In the genomic region with DNA sequence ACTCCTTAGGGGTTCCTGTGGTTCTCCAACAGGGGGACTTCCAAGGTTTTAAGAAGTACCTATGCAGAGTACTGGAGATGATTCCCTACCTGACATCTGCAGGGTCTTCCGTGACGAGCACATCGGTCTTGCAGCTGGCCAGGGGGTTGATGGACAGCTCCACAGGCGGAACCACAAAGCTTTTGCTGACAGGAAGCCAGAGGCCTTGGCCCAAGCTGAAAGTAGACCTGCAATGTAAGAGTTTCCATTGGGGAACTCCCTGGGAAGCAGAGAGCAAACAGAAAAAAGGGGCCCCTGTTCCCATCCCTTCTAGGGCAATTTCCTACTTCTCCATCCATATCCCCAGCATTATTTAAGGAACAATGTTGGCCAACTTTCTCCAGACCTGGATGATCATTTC, we compare ENCODE assay signal across 33 cellular contexts.
"Had no signal": no experiment of that assay in that cellular context is flagged by ENCODE, and none has a peak within 500 bp of the region (broad histone marks: within the 10 kb centered on the region; RNA-seq: fewer than 3 reads in every experiment).

No MANE protein-coding gene starts in this region.

- DNase-seq: activated B cell treated with CpG ODN at 0.5 μM for 24 hours; activated CD4-positive, alpha-beta memory T cell treated with anti-CD3 and anti-CD28 coated beads for 36 hours; activated CD4-positive, alpha-beta T cell treated with anti-CD3 and anti-CD28 coated beads for 4 hours; activated CD4-positive, alpha-beta T cell treated with anti-CD3 and anti-CD28 coated beads, Interleukin-2, amount 10 ng/mL, durations not matched to agents 24 days and 14 days; activated CD4-positive, alpha-beta T cell treated with anti-CD3 and anti-CD28 coated beads, Interleukin-2, amount 50 U/mL, for 1 hour; activated CD4-positive, alpha-beta T cell treated with anti-CD3 and anti-CD28 coated beads, Interleukin-2, amount 50 U/mL, for 4 hours; activated CD4-positive, CD25-positive, alpha-beta regulatory T cell treated with anti-CD3 and anti-CD28 coated beads, Interleukin-2, amount 50 U/mL, for 72 hours; activated CD8-positive, alpha-beta memory T cell treated with anti-CD3 and anti-CD28 coated beads, Interleukin-2, amount 50 U/mL, for 4 hours; activated CD8-positive, alpha-beta T cell treated with anti-CD3 and anti-CD28 coated beads for 36 hours; activated effector memory CD4-positive, alpha-beta T cell treated with anti-CD3 and anti-CD28 coated beads, Interleukin-2, amount 50 U/mL, for 16 hours; activated gamma-delta T cell treated with Interleukin-2 at 50 U/mL for 16 hours; activated naive CD4-positive, alpha-beta T cell; activated naive CD4-positive, alpha-beta T cell treated with anti-CD3 and anti-CD28 coated beads for 36 hours; activated naive CD4-positive, alpha-beta T cell treated with anti-CD3 and anti-CD28 coated beads, Interleukin-2, amount 50 U/mL, for 16 hours; activated naive CD8-positive, alpha-beta T cell treated with anti-CD3 and anti-CD28 coated beads for 36 hours; activated T-cell treated with anti-CD3 and anti-CD28 coated beads for 4 hours; activated T-cell treated with anti-CD3 and anti-CD28 coated beads, Interleukin-2, amount 50 U/mL, for 1 hour; activated T-cell treated with anti-CD3 and anti-CD28 coated beads, Interleukin-2, amount 50 U/mL, for 4 hours; activated T-cell treated with anti-CD3 and anti-CD28 coated beads, Interleukin-2, amount 50 U/mL, for 72 hours; adrenal gland; amniotic stem cell; aorta; body of pancreas; brain microvascular endothelial cell; central memory CD4-positive, alpha-beta T cell; T-helper 1 cell; T-helper 2 cell; T-helper 9 cell had no signal

- H3K27ac Mint-ChIP-seq: activated B cell treated with CpG ODN at 0.5 μM for 24 hours; activated CD4-positive, alpha-beta memory T cell treated with anti-CD3 and anti-CD28 coated beads for 36 hours; activated CD4-positive, alpha-beta T cell treated with anti-CD3 and anti-CD28 coated beads, Interleukin-2, amount 10 ng/mL, durations not matched to agents 24 days and 14 days; activated CD8-positive, alpha-beta T cell treated with anti-CD3 and anti-CD28 coated beads for 36 hours; activated naive CD4-positive, alpha-beta T cell treated with anti-CD3 and anti-CD28 coated beads for 36 hours; activated naive CD4-positive, alpha-beta T cell treated with anti-CD3 and anti-CD28 coated beads, Interleukin-2, amount 50 U/mL, for 72 hours; activated naive CD8-positive, alpha-beta T cell treated with anti-CD3 and anti-CD28 coated beads for 36 hours; activated T-cell treated with anti-CD3 and anti-CD28 coated beads, Interleukin-2, amount 50 U/mL, for 72 hours; activated T-helper 1 cell treated with anti-CD3 and anti-CD28 coated beads, Interleukin-12 subunit alpha, Interleukin-12 subunit beta, Interleukin-2, Interleukin-4 antibody, amounts not matched to agents 30 ng/mL and 10 ng/mL and 1 ng/mL, durations not matched to agents 14 hours and 24 hours and 36 hours; activated T-helper 17 cell treated with anti-CD3 and anti-CD28 coated beads, Interleukin-2, amount 50 U/mL, for 72 hours; T-helper 1 cell treated with Interleukin-12 subunit alpha and Interleukin-12 subunit beta and Interleukin-4 antibody, amounts not matched to agents 30 μg/mL and 1 μg/mL, for 36 hours; T-helper 2 cell treated with Interferon-gamma antibody and Interleukin-4, amounts not matched to agents 5 μg/mL and 100 μg/mL, for 36 hours had no signal

- ATAC-seq: activated CD8-positive, alpha-beta T cell treated with anti-CD3 and anti-CD28 coated beads for 36 hours; activated naive CD4-positive, alpha-beta T cell treated with anti-CD3 and anti-CD28 coated beads, Interleukin-2, amount 50 U/mL, for 72 hours; activated T-cell treated with anti-CD3 and anti-CD28 coated beads, Interleukin-2, amount 50 U/mL, for 4 hours; activated T-cell treated with anti-CD3 and anti-CD28 coated beads, Interleukin-2, amount 50 U/mL, for 72 hours; activated T-helper 17 cell treated with anti-CD3 and anti-CD28 coated beads, Interleukin-2, amount 50 U/mL, for 72 hours; body of pancreas had no signal

- H3K27me3 Mint-ChIP-seq: activated B cell treated with CpG ODN at 0.5 μM for 24 hours; activated CD4-positive, alpha-beta memory T cell treated with anti-CD3 and anti-CD28 coated beads for 36 hours; activated CD4-positive, alpha-beta T cell treated with anti-CD3 and anti-CD28 coated beads, Interleukin-2, amount 10 ng/mL, durations not matched to agents 24 days and 14 days; activated T-helper 17 cell treated with anti-CD3 and anti-CD28 coated beads, Interleukin-2, amount 50 U/mL, for 72 hours had no signal

- H3K36me3 Mint-ChIP-seq: activated CD4-positive, alpha-beta memory T cell treated with anti-CD3 and anti-CD28 coated beads for 36 hours; activated naive CD4-positive, alpha-beta T cell treated with anti-CD3 and anti-CD28 coated beads, Interleukin-2, amount 50 U/mL, for 72 hours; activated naive CD8-positive, alpha-beta T cell treated with anti-CD3 and anti-CD28 coated beads for 36 hours had no signal

- H3K4me1 Mint-ChIP-seq: activated B cell treated with CpG ODN at 0.5 μM for 24 hours; activated CD4-positive, alpha-beta T cell treated with anti-CD3 and anti-CD28 coated beads, Interleukin-2, amount 10 ng/mL, durations not matched to agents 24 days and 14 days; activated naive CD8-positive, alpha-beta T cell treated with anti-CD3 and anti-CD28 coated beads for 36 hours; activated T-helper 17 cell treated with anti-CD3 and anti-CD28 coated beads, Interleukin-2, amount 50 U/mL, for 72 hours had no signal

- H3K9me3 Mint-ChIP-seq: activated B cell treated with CpG ODN at 0.5 μM for 24 hours; activated CD4-positive, alpha-beta T cell treated with anti-CD3 and anti-CD28 coated beads, Interleukin-2, amount 10 ng/mL, durations not matched to agents 24 days and 14 days; activated CD8-positive, alpha-beta T cell treated with anti-CD3 and anti-CD28 coated beads for 36 hours; activated naive CD4-positive, alpha-beta T cell treated with anti-CD3 and anti-CD28 coated beads for 36 hours; activated naive CD8-positive, alpha-beta T cell treated with anti-CD3 and anti-CD28 coated beads for 36 hours; activated T-cell treated with anti-CD3 and anti-CD28 coated beads, Interleukin-2, amount 50 U/mL, for 4 hours; activated T-helper 1 cell treated with anti-CD3 and anti-CD28 coated beads, Interleukin-12 subunit alpha, Interleukin-12 subunit beta, Interleukin-2, Interleukin-4 antibody, amounts not matched to agents 30 ng/mL and 10 ng/mL and 1 ng/mL, durations not matched to agents 14 hours and 24 hours and 36 hours; T-helper 1 cell treated with Interleukin-12 subunit alpha and Interleukin-12 subunit beta and Interleukin-4 antibody, amounts not matched to agents 30 μg/mL and 1 μg/mL, for 36 hours; T-helper 2 cell treated with Interferon-gamma antibody and Interleukin-4, amounts not matched to agents 5 μg/mL and 100 μg/mL, for 36 hours had no signal

- H3K4me3 Mint-ChIP-seq: activated B cell treated with CpG ODN at 0.5 μM for 24 hours; activated CD4-positive, alpha-beta memory T cell treated with anti-CD3 and anti-CD28 coated beads for 36 hours; activated CD4-positive, alpha-beta T cell treated with anti-CD3 and anti-CD28 coated beads, Interleukin-2, amount 10 ng/mL, durations not matched to agents 24 days and 14 days; activated CD8-positive, alpha-beta T cell treated with anti-CD3 and anti-CD28 coated beads for 36 hours; activated naive CD4-positive, alpha-beta T cell treated with anti-CD3 and anti-CD28 coated beads for 36 hours; activated naive CD8-positive, alpha-beta T cell treated with anti-CD3 and anti-CD28 coated beads for 36 hours; activated T-cell treated with anti-CD3 and anti-CD28 coated beads, Interleukin-2, amount 50 U/mL, for 4 hours; activated T-cell treated with anti-CD3 and anti-CD28 coated beads, Interleukin-2, amount 50 U/mL, for 72 hours; activated T-helper 1 cell treated with anti-CD3 and anti-CD28 coated beads, Interleukin-12 subunit alpha, Interleukin-12 subunit beta, Interleukin-2, Interleukin-4 antibody, amounts not matched to agents 30 ng/mL and 10 ng/mL and 1 ng/mL, durations not matched to agents 14 hours and 24 hours and 36 hours; activated T-helper 17 cell treated with anti-CD3 and anti-CD28 coated beads, Interleukin-2, amount 50 U/mL, for 72 hours; T-helper 1 cell treated with Interleukin-12 subunit alpha and Interleukin-12 subunit beta and Interleukin-4 antibody, amounts not matched to agents 30 μg/mL and 1 μg/mL, for 36 hours; T-helper 2 cell treated with Interferon-gamma antibody and Interleukin-4, amounts not matched to agents 5 μg/mL and 100 μg/mL, for 36 hours had no signal
